ENCODE assay signal across 9 cellular contexts in the genomic region with DNA sequence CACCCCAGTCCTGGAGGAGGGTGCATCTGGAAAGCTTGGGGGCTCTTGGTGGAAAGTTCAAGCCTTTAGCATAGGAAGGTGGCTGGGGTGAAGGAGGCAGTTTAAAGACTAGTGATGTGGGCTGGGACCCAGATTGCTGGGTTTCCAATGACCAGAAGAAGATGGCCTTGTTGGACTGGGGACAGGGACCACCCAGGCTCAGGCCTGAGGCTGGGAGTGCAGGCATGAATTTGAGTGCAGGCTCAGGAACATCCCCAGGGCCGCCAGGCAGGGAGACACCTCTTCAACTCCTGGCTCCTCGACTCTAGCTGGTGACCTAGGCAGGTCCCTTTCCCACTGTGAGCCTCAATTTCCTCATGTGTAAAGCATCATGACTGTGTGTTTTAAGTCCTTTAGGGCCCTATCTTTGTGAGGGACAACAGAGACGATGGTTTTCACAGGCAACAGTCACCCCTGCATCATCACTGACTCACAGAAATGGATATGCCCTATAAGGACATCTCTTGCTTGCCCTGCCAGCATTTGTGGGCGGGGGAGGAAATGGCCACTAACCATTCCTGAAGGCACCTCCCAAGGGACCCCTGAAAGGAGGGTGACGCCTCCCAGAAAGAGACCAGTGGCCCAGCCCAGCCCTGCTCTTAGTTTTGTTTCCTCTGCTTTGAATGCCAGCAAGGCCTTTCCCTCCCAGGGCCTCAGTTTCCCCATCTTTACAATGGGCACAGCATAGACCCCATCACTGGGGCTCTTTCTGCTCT. TPM values are rescaled to one million over a fixed set of nuclear protein-coding genes. Genes with fewer than 3 reads are reported as not detected.
DNase-seq lines count a peak whose midpoint lies in the region; ATAC-seq and TF ChIP-seq lines count a peak whose summit lies in the region.
"Had no signal": no experiment of that assay in that cellular context is flagged by ENCODE, and none has a peak within 500 bp of the region (broad histone marks: within the 10 kb centered on the region; RNA-seq: fewer than 3 reads in every experiment).

No MANE protein-coding gene starts in this region.

- peak overlapping the region; percentile 55 for H3K4me2 ChIP-seq in smooth muscle cell

- TF ChIP-seq CTCF in GM12864 (IDR thresholded peaks at IDR 0.05; ENCODE audit: low read depth, low read length, missing control alignments) (no peak), smooth muscle cell (IDR thresholded peaks at IDR 0.05; ENCODE audit: borderline replicate concordance, insufficient read depth, poor library complexity, severe bottlenecking) (no peak)

- no peaks in the 10 kb centered on the region for H3K4me1 ChIP-seq in smooth muscle cell (ENCODE audit: low read depth)

- peak overlapping the region; percentile 73 for H3K27ac ChIP-seq in smooth muscle cell (ENCODE audit: low read depth)

- H3K9me3 ChIP-seq in smooth muscle cell (replicated peaks; ENCODE audit: low read depth) = no peaks in the 10 kb centered on the region

- H3K27me3 ChIP-seq in smooth muscle cell (ENCODE audit: low read depth) = no peaks in the 10 kb centered on the region

- 47% methylated on average over 5 of the region's 5 CpGs for WGBS in smooth muscle cell (ENCODE audit: low lambda C conversion rate)

- H4K20me1 ChIP-seq in smooth muscle cell (ENCODE audit: low read depth) = no peaks in the 10 kb centered on the region

- H3K9ac ChIP-seq in smooth muscle cell (ENCODE audit: low read depth) = no peak overlapping the region

- peak; percentile 36 for ATAC-seq in HG03045 (IDR thresholded peaks at IDR 0.05; ENCODE audit: unreplicated experiment)

- no peak for DNase-seq in GM12864 (ENCODE audit: low read depth)
- DNase-seq in activated CD4-positive, alpha-beta T cell treated with anti-CD3 and anti-CD28 coated beads, Interleukin-2, amount 50 U/mL, for 4 hours = peak; percentile 37 to 44
- DNase-seq in fibroblast of peridontal ligament (ENCODE audit: extremely low read depth) = peak; percentile 89
- DNase-seq in smooth muscle cell (lab: John Stamatoyannopoulos, UW; ENCODE audit: unreplicated experiment) = no peak
- no peak for DNase-seq in NCI-H2196 (lab: John Stamatoyannopoulos, UW; ENCODE audit: unreplicated experiment)
- no peak for DNase-seq in NCI-H187 (lab: John Stamatoyannopoulos, UW)
- no peak for DNase-seq in NCI-H524 treated with DMSO at 0.1 percent for 48 hours (lab: John Stamatoyannopoulos, UW)

- peak overlapping the region; percentile 12; the same call in 1 of the 2 replicates for H3K4me3 ChIP-seq in GM12864 (ENCODE audit: low read depth, low read length)
- H3K4me3 ChIP-seq in smooth muscle cell = no peak overlapping the region

- H3K79me2 ChIP-seq in smooth muscle cell (ENCODE audit: low read depth) = no peaks in the 10 kb centered on the region

- no peaks in the 10 kb centered on the region for H3F3A ChIP-seq in smooth muscle cell (ENCODE audit: low read depth)

- H2AFZ ChIP-seq in smooth muscle cell (ENCODE audit: low read depth) = no peak overlapping the region

- no peaks in the 10 kb centered on the region for H3K36me3 ChIP-seq in smooth muscle cell (ENCODE audit: low read depth)

RNA-seq across cellular contexts. Expression of a gene that starts 11.1 kb away (rescaled TPM):
- 3.5 and 21.4 TPM in 2 replicates for total RNA-seq in smooth muscle cell
- polyA plus RNA-seq in smooth muscle cell = 4.2 and 5.8 TPM in 2 replicates

RNA-seq across cellular contexts. Expression of a gene that starts 38.7 kb away (rescaled TPM):
- total RNA-seq in smooth muscle cell = not detected in 2 replicates
- 0.22 TPM in 1 of 2 replicates, not detected in the other for polyA plus RNA-seq in smooth muscle cell
- total RNA-seq: SK-MEL-5 had no signal

Comparison
In these comparisons a context has a peak if more than half of its experiments do, and no peak if none do; other contexts are left out.
1. DNase-seq: peak in activated CD4-positive, alpha-beta T cell treated with anti-CD3 and anti-CD28 coated beads, Interleukin-2, amount 50 U/mL, for 4 hours (2 of 2) and fibroblast of peridontal ligament (single experiment); none in GM12864 (single experiment), smooth muscle cell (single experiment), NCI-H2196 (single experiment), NCI-H187 (0 of 2) and NCI-H524 treated with DMSO at 0.1 percent for 48 hours (single experiment).